In genomic region chr19:12774588-12775555, GRCh38 we compare ENCODE assay signal across 1 cellular context.
A peak's percentile ranks its signal among the peaks of the same experiment; 100 is the strongest.
TF ChIP-seq lines count a peak whose summit lies in the region.

TSS of gene HOOK2 (minus strand) at chr19:12775552. CDS start at chr19:12775449, 103 bp downstream.

TF ChIP-seq in WTC11, 78 proteins besides CTCF, POLR2A, EP300 and RAD21 (continued from another document):
- TF ChIP-seq FOXJ3 (CRISPR knock-in tag; IDR thresholded peaks at IDR 0.05; ENCODE audit: borderline replicate concordance) (no peak), CREM (CRISPR knock-in tag; IDR thresholded peaks at IDR 0.05) (no peak), AR (CRISPR knock-in tag; IDR thresholded peaks at IDR 0.05) (no peak), FOXK1 (CRISPR knock-in tag; IDR thresholded peaks at IDR 0.05) (peak; percentile 88), JUN (CRISPR knock-in tag; IDR thresholded peaks at IDR 0.05) (no peak), ZBTB21 (CRISPR knock-in tag; IDR thresholded peaks at IDR 0.05; ENCODE audit: borderline replicate concordance) (0 out of 2 replicates have a peak, but pooled peaks have one; percentile 11), ETV6 (CRISPR knock-in tag; IDR thresholded peaks at IDR 0.05) (peak; percentile 71; the same call in 1 of the 2 replicates), RELA (CRISPR knock-in tag; IDR thresholded peaks at IDR 0.05; ENCODE audit: borderline replicate concordance) (no peak), ATF1 (CRISPR knock-in tag; IDR thresholded peaks at IDR 0.05) (no peak)
